ENCODE assay signal across 1 cellular context in the genomic region with DNA sequence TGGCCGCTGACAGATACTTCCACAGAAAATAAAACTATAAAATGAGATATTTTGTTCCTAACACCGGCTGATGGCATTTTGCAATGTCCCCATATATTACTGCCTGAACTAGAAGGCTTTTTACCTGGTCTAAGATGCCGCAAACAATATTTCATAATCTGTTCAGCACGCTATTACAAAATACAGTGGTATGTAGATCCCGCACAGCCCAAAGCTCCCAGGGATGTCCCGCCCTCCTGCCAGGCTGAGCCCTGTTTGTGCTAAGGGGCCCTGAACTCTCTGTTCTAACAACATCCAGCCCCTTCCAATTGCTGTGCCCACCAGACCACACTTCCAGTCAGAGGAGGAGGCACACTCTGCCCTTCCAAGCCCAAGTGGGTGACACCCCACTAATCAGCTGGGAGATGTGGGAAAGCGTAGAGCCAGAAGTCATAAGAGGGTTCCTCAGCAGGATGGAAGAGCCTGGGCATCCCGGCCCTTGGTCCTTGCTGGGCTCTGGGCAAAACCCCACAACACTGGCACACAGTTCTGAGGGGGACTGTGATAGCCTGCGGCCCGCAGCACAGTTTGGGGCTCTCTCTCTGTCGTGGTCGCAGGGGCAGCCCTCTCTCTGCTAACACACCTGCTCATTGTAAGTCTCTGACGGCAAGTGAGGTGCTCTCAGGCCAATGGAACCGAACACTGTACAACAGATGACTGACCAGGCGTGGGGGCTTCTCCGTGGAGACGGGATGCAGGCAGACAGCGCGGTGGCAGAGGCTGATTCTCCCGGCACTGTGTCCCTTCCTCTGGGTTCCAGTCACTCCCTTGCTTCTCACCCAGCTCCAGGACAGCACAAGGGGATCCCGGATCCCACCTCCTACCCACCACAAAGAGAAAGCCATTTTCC.
A peak's percentile ranks its signal among the peaks of the same experiment; 100 is the strongest.
TF ChIP-seq lines count a peak whose summit lies in the region.

No MANE protein-coding gene starts in this region.

TF ChIP-seq in HepG2, 621 proteins besides CTCF, POLR2A, EP300 and RAD21:
- TF ChIP-seq, protein P1, sequence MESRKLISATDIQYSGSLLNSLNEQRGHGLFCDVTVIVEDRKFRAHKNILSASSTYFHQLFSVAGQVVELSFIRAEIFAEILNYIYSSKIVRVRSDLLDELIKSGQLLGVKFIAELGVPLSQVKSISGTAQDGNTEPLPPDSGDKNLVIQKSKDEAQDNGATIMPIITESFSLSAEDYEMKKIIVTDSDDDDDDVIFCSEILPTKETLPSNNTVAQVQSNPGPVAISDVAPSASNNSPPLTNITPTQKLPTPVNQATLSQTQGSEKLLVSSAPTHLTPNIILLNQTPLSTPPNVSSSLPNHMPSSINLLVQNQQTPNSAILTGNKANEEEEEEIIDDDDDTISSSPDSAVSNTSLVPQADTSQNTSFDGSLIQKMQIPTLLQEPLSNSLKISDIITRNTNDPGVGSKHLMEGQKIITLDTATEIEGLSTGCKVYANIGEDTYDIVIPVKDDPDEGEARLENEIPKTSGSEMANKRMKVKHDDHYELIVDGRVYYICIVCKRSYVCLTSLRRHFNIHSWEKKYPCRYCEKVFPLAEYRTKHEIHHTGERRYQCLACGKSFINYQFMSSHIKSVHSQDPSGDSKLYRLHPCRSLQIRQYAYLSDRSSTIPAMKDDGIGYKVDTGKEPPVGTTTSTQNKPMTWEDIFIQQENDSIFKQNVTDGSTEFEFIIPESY (CRISPR knock-in tag; IDR thresholded peaks at IDR 0.05) = peak; percentile 59; the same call in 1 of the 2 replicates
- no peak for TF ChIP-seq PCBP1 (IDR thresholded peaks at IDR 0.05; ENCODE audit: borderline replicate concordance, low read depth, low read length)
- no peak for TF ChIP-seq SIN3B (IDR thresholded peaks at IDR 0.05; ENCODE audit: low read length)
- TF ChIP-seq KDM4B (CRISPR knock-in tag; IDR thresholded peaks at IDR 0.05) = no peak
- TF ChIP-seq KLF13 (CRISPR knock-in tag; IDR thresholded peaks at IDR 0.05) = no peak
- TF ChIP-seq KAT8 (CRISPR knock-in tag; IDR thresholded peaks at IDR 0.05) = no peak
- 0 out of 2 replicates have a peak, but pooled peaks have one; percentile 24 for TF ChIP-seq CEBPB (IDR thresholded peaks at IDR 0.05; ENCODE audit: borderline replicate concordance, low read depth, low read length)
- no peak for TF ChIP-seq SNAPC4 (CRISPR knock-in tag; IDR thresholded peaks at IDR 0.05)
- no peak for TF ChIP-seq TARDBP (CRISPR knock-in tag; IDR thresholded peaks at IDR 0.05)
- peak; percentile 19; the same call in 1 of the 2 replicates for TF ChIP-seq ZNF687 (CRISPR knock-in tag; IDR thresholded peaks at IDR 0.05)
- no peak for TF ChIP-seq ZNF17 (CRISPR knock-in tag; IDR thresholded peaks at IDR 0.05)
- TF ChIP-seq ONECUT2 (CRISPR knock-in tag; IDR thresholded peaks at IDR 0.05) = no peak
- no peak for TF ChIP-seq ZNF207 (IDR thresholded peaks at IDR 0.05; ENCODE audit: borderline replicate concordance)
